In genomic region chr1:155537193-155537592, GRCh38 we compare ENCODE assay signal across 1 cellular context.
TF ChIP-seq lines count a peak whose summit lies in the region.

No MANE protein-coding gene starts in this region.

TF ChIP-seq in WTC11, 78 proteins besides CTCF, POLR2A, EP300 and RAD21 (continued from another document):
- TF ChIP-seq, protein P1, sequence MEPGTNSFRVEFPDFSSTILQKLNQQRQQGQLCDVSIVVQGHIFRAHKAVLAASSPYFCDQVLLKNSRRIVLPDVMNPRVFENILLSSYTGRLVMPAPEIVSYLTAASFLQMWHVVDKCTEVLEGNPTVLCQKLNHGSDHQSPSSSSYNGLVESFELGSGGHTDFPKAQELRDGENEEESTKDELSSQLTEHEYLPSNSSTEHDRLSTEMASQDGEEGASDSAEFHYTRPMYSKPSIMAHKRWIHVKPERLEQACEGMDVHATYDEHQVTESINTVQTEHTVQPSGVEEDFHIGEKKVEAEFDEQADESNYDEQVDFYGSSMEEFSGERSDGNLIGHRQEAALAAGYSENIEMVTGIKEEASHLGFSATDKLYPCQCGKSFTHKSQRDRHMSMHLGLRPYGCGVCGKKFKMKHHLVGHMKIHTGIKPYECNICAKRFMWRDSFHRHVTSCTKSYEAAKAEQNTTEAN (CRISPR knock-in tag; IDR thresholded peaks at IDR 0.05), result no peak
- TF ChIP-seq MYBL2 (CRISPR knock-in tag; IDR thresholded peaks at IDR 0.05) (no peak), NR2C2 (CRISPR knock-in tag; IDR thresholded peaks at IDR 0.05) (no peak), FOXK1 (CRISPR knock-in tag; IDR thresholded peaks at IDR 0.05) (no peak)
- TF ChIP-seq, protein P2, sequence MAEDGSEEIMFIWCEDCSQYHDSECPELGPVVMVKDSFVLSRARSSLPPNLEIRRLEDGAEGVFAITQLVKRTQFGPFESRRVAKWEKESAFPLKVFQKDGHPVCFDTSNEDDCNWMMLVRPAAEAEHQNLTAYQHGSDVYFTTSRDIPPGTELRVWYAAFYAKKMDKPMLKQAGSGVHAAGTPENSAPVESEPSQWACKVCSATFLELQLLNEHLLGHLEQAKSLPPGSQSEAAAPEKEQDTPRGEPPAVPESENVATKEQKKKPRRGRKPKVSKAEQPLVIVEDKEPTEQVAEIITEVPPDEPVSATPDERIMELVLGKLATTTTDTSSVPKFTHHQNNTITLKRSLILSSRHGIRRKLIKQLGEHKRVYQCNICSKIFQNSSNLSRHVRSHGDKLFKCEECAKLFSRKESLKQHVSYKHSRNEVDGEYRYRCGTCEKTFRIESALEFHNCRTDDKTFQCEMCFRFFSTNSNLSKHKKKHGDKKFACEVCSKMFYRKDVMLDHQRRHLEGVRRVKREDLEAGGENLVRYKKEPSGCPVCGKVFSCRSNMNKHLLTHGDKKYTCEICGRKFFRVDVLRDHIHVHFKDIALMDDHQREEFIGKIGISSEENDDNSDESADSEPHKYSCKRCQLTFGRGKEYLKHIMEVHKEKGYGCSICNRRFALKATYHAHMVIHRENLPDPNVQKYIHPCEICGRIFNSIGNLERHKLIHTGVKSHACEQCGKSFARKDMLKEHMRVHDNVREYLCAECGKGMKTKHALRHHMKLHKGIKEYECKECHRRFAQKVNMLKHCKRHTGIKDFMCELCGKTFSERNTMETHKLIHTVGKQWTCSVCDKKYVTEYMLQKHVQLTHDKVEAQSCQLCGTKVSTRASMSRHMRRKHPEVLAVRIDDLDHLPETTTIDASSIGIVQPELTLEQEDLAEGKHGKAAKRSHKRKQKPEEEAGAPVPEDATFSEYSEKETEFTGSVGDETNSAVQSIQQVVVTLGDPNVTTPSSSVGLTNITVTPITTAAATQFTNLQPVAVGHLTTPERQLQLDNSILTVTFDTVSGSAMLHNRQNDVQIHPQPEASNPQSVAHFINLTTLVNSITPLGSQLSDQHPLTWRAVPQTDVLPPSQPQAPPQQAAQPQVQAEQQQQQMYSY (CRISPR knock-in tag; IDR thresholded peaks at IDR 0.05), result no peak
- TF ChIP-seq, protein P3, sequence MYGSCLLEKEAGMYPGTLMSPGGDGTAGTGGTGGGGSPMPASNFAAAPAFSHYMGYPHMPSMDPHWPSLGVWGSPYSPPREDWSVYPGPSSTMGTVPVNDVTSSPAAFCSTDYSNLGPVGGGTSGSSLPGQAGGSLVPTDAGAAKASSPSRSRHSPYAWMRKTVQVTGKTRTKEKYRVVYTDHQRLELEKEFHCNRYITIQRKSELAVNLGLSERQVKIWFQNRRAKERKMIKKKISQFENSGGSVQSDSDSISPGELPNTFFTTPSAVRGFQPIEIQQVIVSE (CRISPR knock-in tag; IDR thresholded peaks at IDR 0.05; ENCODE audit: borderline replicate concordance), result no peak
